Comparison of ENCODE assay signal across 1 cellular context in genomic region chr9:129276486-129277260, GRCh38.
TF ChIP-seq lines count a peak whose summit lies in the region.

No MANE protein-coding gene starts in this region.

TF ChIP-seq in WTC11, 78 proteins besides CTCF, POLR2A, EP300 and RAD21 (continued from another document):
- TF ChIP-seq, protein P1, sequence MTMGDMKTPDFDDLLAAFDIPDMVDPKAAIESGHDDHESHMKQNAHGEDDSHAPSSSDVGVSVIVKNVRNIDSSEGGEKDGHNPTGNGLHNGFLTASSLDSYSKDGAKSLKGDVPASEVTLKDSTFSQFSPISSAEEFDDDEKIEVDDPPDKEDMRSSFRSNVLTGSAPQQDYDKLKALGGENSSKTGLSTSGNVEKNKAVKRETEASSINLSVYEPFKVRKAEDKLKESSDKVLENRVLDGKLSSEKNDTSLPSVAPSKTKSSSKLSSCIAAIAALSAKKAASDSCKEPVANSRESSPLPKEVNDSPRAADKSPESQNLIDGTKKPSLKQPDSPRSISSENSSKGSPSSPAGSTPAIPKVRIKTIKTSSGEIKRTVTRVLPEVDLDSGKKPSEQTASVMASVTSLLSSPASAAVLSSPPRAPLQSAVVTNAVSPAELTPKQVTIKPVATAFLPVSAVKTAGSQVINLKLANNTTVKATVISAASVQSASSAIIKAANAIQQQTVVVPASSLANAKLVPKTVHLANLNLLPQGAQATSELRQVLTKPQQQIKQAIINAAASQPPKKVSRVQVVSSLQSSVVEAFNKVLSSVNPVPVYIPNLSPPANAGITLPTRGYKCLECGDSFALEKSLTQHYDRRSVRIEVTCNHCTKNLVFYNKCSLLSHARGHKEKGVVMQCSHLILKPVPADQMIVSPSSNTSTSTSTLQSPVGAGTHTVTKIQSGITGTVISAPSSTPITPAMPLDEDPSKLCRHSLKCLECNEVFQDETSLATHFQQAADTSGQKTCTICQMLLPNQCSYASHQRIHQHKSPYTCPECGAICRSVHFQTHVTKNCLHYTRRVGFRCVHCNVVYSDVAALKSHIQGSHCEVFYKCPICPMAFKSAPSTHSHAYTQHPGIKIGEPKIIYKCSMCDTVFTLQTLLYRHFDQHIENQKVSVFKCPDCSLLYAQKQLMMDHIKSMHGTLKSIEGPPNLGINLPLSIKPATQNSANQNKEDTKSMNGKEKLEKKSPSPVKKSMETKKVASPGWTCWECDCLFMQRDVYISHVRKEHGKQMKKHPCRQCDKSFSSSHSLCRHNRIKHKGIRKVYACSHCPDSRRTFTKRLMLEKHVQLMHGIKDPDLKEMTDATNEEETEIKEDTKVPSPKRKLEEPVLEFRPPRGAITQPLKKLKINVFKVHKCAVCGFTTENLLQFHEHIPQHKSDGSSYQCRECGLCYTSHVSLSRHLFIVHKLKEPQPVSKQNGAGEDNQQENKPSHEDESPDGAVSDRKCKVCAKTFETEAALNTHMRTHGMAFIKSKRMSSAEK (CRISPR knock-in tag; IDR thresholded peaks at IDR 0.05; ENCODE audit: borderline replicate concordance): no peak
- TF ChIP-seq GABPB1 (CRISPR knock-in tag; IDR thresholded peaks at IDR 0.05) (no peak), ATF3 (CRISPR knock-in tag; conservative IDR thresholded peaks at IDR 0.05) (no peak), FOXP1 (CRISPR knock-in tag; IDR thresholded peaks at IDR 0.05; ENCODE audit: borderline replicate concordance) (no peak), EMX1 (CRISPR knock-in tag; IDR thresholded peaks at IDR 0.05) (no peak)
- TF ChIP-seq, protein P2, sequence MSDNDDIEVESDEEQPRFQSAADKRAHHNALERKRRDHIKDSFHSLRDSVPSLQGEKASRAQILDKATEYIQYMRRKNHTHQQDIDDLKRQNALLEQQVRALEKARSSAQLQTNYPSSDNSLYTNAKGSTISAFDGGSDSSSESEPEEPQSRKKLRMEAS (CRISPR knock-in tag; IDR thresholded peaks at IDR 0.05): no peak
- TF ChIP-seq, protein P3, sequence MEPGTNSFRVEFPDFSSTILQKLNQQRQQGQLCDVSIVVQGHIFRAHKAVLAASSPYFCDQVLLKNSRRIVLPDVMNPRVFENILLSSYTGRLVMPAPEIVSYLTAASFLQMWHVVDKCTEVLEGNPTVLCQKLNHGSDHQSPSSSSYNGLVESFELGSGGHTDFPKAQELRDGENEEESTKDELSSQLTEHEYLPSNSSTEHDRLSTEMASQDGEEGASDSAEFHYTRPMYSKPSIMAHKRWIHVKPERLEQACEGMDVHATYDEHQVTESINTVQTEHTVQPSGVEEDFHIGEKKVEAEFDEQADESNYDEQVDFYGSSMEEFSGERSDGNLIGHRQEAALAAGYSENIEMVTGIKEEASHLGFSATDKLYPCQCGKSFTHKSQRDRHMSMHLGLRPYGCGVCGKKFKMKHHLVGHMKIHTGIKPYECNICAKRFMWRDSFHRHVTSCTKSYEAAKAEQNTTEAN (CRISPR knock-in tag; IDR thresholded peaks at IDR 0.05): no peak
TF ChIP-seq in WTC11: peak in this region for 0.
